ENCODE assay signal across 8 cellular contexts in the genomic region with DNA sequence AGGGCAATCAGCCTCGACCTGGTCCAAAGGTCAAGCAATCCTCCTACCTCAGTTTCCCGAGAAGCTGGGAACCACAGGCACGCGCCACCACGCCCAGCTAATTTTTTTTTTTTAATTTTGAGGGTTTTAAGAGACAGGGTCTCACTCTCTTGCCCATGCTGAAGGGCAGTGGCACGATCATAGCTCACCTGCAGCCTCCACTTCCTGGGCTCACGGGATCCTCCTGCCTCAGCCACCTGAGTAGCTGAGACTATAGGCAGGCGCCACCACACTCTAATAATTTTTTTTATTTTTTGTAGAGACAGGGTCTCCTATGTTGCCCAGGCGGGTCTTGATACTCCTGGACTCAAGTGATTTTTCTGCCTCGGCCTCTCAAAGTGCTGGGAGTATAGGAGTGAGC. TPM values are rescaled to one million over a fixed set of nuclear protein-coding genes. Genes with fewer than 3 reads are reported as not detected.
DNase-seq lines count a peak whose midpoint lies in the region; ATAC-seq, FAIRE-seq and TF ChIP-seq lines count a peak whose summit lies in the region.

No MANE protein-coding gene starts in this region.

- ATAC-seq in HepG2, result no peak
- no peak for ATAC-seq in HG03135 (IDR thresholded peaks at IDR 0.05; ENCODE audit: unreplicated experiment)
- ATAC-seq in GM21737 (IDR thresholded peaks at IDR 0.05; ENCODE audit: unreplicated experiment), result no peak
- no peak for ATAC-seq in HG03095 (IDR thresholded peaks at IDR 0.05; ENCODE audit: unreplicated experiment)

- no peak overlapping the region for H3K27ac ChIP-seq in HepG2 (ENCODE audit: extremely low read length, insufficient read depth, low read length)
- no peak overlapping the region for H3K27ac ChIP-seq in suprapubic skin

- H3K27me3 ChIP-seq in HepG2 (ENCODE audit: control insufficient read depth in 1 of 2, insufficient read depth in 2 of 2, low read length in 2 of 2), result no peaks in the 10 kb centered on the region
- H3K27me3 ChIP-seq in suprapubic skin, result no peaks in the 10 kb centered on the region

- H3K79me2 ChIP-seq in HepG2 (ENCODE audit: insufficient read depth, low read length), result peaks cover 66% of the 10 kb centered on the region

- no peaks in the 10 kb centered on the region for H3K27me3 Mint-ChIP-seq in activated naive CD4-positive, alpha-beta T cell treated with anti-CD3 and anti-CD28 coated beads for 36 hours (ENCODE audit: low read depth)
- no peaks in the 10 kb centered on the region for H3K27me3 Mint-ChIP-seq in activated naive CD8-positive, alpha-beta T cell treated with anti-CD3 and anti-CD28 coated beads for 36 hours

- no peak for TF ChIP-seq RAD21 in HepG2 (CRISPR knock-in tag; IDR thresholded peaks at IDR 0.05)

- CTCF ChIA-PET in activated naive CD4-positive, alpha-beta T cell treated with anti-CD3 and anti-CD28 coated beads for 36 hours (lab: Charles Lee), result interaction anchor here (0.7 to 1.9 kb wide), 7 partner anchors 8 to 345 kb away, joined by 3 to 15 read pairs (median 4); a partner anchor contains a TSS
- CTCF ChIA-PET in HepG2 (lab: Yijun Ruan, JAX; ENCODE audit: low intra/inter-chr PET ratio, low total read pairs), result no interaction called here

- WGBS in HepG2 (ENCODE audit: low lambda C conversion rate), result 30% methylated on average over 10 of the region's 10 CpGs
- WGBS in suprapubic skin, result 93% methylated on average over 10 of the region's 10 CpGs

- H3K4me2 ChIP-seq in HepG2 (ENCODE audit: low read depth, low read length), result peak overlapping the region; percentile 83

- no peak for DNase-seq in activated naive CD4-positive, alpha-beta T cell treated with anti-CD3 and anti-CD28 coated beads for 36 hours
- no peak for DNase-seq in activated naive CD4-positive, alpha-beta T cell treated with anti-CD3 and anti-CD28 coated beads, Interleukin-2, amount 50 U/mL, for 16 hours
- DNase-seq in activated naive CD8-positive, alpha-beta T cell treated with anti-CD3 and anti-CD28 coated beads for 36 hours, result no peak
- DNase-seq in HepG2 (ENCODE audit: low spot score) (no peak), suprapubic skin (ENCODE audit: low spot score in 2 of 2) (peak in 1 of 2 donors; percentile 49)

- in situ Hi-C loops in HepG2 (cut with HindIII; ENCODE audit: extremely low pct_ligation_motif_present, low pct_unique_long_range_greater_than_20kb), result no loop called here

- H2AFZ ChIP-seq in HepG2 (ENCODE audit: low read length), result no peak overlapping the region

- peaks cover 32% of the 10 kb centered on the region for H3K4me1 Mint-ChIP-seq in activated naive CD4-positive, alpha-beta T cell treated with anti-CD3 and anti-CD28 coated beads for 36 hours (ENCODE audit: low read depth)
- peaks cover 26% of the 10 kb centered on the region for H3K4me1 Mint-ChIP-seq in activated naive CD8-positive, alpha-beta T cell treated with anti-CD3 and anti-CD28 coated beads for 36 hours

- peak overlapping the region; percentile 97 to 99 (median 99) for H3K4me3 ChIP-seq in HepG2 (replicated peaks in 1 of 3; ENCODE audit: insufficient read depth in 1 of 3, low read depth in 2 of 3, low read length in 3 of 3)
- peak overlapping the region; percentile 78 for H3K4me3 ChIP-seq in suprapubic skin

- H3K36me3 ChIP-seq in HepG2 (replicated peaks in 1 of 2; ENCODE audit: control insufficient read depth in 1 of 2, insufficient read depth in 2 of 2, low read length in 2 of 2), result no peaks in the 10 kb centered on the region
- no peaks in the 10 kb centered on the region for H3K36me3 ChIP-seq in suprapubic skin

- TF ChIP-seq EP300 in HepG2 (IDR thresholded peaks at IDR 0.05; ENCODE audit: low read depth in 2 of 2, low read length in 2 of 2), result no peak
- no peak for TF ChIP-seq EP300 in HepG2 (CRISPR knock-in tag; IDR thresholded peaks at IDR 0.05; ENCODE audit: borderline replicate concordance)
- TF ChIP-seq EP300 in suprapubic skin (IDR thresholded peaks at IDR 0.05), result no peak

- intact Hi-C loops in activated naive CD4-positive, alpha-beta T cell treated with anti-CD3 and anti-CD28 coated beads for 36 hours (cut with micrococcal nuclease), result loop anchor here (5.0 kb wide), 1 partner anchor 468 kb away; a partner anchor contains a TSS
- intact Hi-C loops in HepG2 (cut with micrococcal nuclease; ENCODE audit: unreplicated experiment), result no loop called here

- FAIRE-seq in HepG2 (lab: Jason Lieb, UNC), result no peak

- peak overlapping the region; percentile 96 for H3K9ac ChIP-seq in HepG2 (ENCODE audit: insufficient read depth, low read depth, low read length)

- H3K27ac Mint-ChIP-seq in activated naive CD4-positive, alpha-beta T cell treated with anti-CD3 and anti-CD28 coated beads for 36 hours, result no peak overlapping the region
- no peak overlapping the region for H3K27ac Mint-ChIP-seq in activated naive CD8-positive, alpha-beta T cell treated with anti-CD3 and anti-CD28 coated beads for 36 hours

- TF ChIP-seq POLR2A in HepG2 (IDR thresholded peaks at IDR 0.05; ENCODE audit: insufficient read depth in 1 of 2, low read depth in 2 of 2, low read length in 2 of 2), result no peak
- TF ChIP-seq POLR2A in suprapubic skin (IDR thresholded peaks at IDR 0.05), result no peak

- no peak for TF ChIP-seq CTCF in HepG2 (CRISPR knock-in tag; IDR thresholded peaks at IDR 0.05)
- no peak for TF ChIP-seq CTCF in suprapubic skin (IDR thresholded peaks at IDR 0.05)

- H3K4me1 ChIP-seq in HepG2 (ENCODE audit: insufficient read depth, low read length), result peaks cover 20% of the 10 kb centered on the region
- peaks cover 26% of the 10 kb centered on the region for H3K4me1 ChIP-seq in suprapubic skin

- no TSS peak for BruUV-seq in HepG2 (replicated peaks; lab: Mats Ljungman, UMichigan)

- peak overlapping the region; percentile 93 for H3K4me3 Mint-ChIP-seq in activated naive CD4-positive, alpha-beta T cell treated with anti-CD3 and anti-CD28 coated beads for 36 hours
- peak overlapping the region; percentile 92 for H3K4me3 Mint-ChIP-seq in activated naive CD8-positive, alpha-beta T cell treated with anti-CD3 and anti-CD28 coated beads for 36 hours

- H3K9me3 ChIP-seq in HepG2 (ENCODE audit: low read length) (no peaks in the 10 kb centered on the region), suprapubic skin (no peaks in the 10 kb centered on the region)

- H4K20me1 ChIP-seq in HepG2 (ENCODE audit: insufficient read depth, low read length), result peaks cover 22% of the 10 kb centered on the region

- POLR2A ChIA-PET in HepG2 (lab: Yijun Ruan, JAX), result interaction anchor here (1.0 to 3.1 kb wide), 7 partner anchors 8 to 107 kb away, joined by 3 to 17 read pairs (median 10); a partner anchor contains a TSS

- H3K9me3 Mint-ChIP-seq in activated naive CD4-positive, alpha-beta T cell treated with anti-CD3 and anti-CD28 coated beads for 36 hours, result no peaks in the 10 kb centered on the region
- H3K9me3 Mint-ChIP-seq in activated naive CD8-positive, alpha-beta T cell treated with anti-CD3 and anti-CD28 coated beads for 36 hours, result no peaks in the 10 kb centered on the region

- H3K36me3 Mint-ChIP-seq in activated naive CD4-positive, alpha-beta T cell treated with anti-CD3 and anti-CD28 coated beads for 36 hours (ENCODE audit: low read depth), result peaks cover 2% of the 10 kb centered on the region
- H3K36me3 Mint-ChIP-seq in activated naive CD8-positive, alpha-beta T cell treated with anti-CD3 and anti-CD28 coated beads for 36 hours, result peaks cover 16% of the 10 kb centered on the region

RNA-seq across cellular contexts. Expression of a gene that starts 1.6 kb away (rescaled TPM):
- total RNA-seq in activated naive CD4-positive, alpha-beta T cell treated with anti-CD3 and anti-CD28 coated beads for 36 hours, result 10 to 100 TPM; 53.4 to 54.6 TPM
- 10 to 100 TPM; 43.6 to 50.0 TPM for total RNA-seq in activated naive CD8-positive, alpha-beta T cell treated with anti-CD3 and anti-CD28 coated beads for 36 hours
- total RNA-seq in HepG2 (2016; rRNA removed; fragmentation: Illumina TruSeq; extraction: Trizol) (32.7 and 37.5 TPM in 2 replicates), suprapubic skin (10 to 100 TPM; 19.2 to 37.3 (median 23.2) TPM)
- 42.0 and 51.6 TPM in 2 replicates for total RNA-seq in HepG2 (2016; cell fraction: cytosol; rRNA removed; fragmentation: Illumina TruSeq; extraction: Trizol; ENCODE audit: low read depth)
- total RNA-seq in HepG2 (2016; cell fraction: insoluble cytoplasmic fraction; rRNA removed; fragmentation: Illumina TruSeq; extraction: Trizol), result 35.9 and 36.2 TPM in 2 replicates
- 21.0 and 23.4 TPM in 2 replicates for total RNA-seq in HepG2 (2016; cell fraction: membrane; rRNA removed; fragmentation: Illumina TruSeq; extraction: Trizol)
- total RNA-seq in HepG2 (2016; cell fraction: nucleus; rRNA removed; fragmentation: Illumina TruSeq; extraction: Trizol), result 45.6 and 50.9 TPM in 2 replicates
- 14.0 and 18.9 TPM in 2 replicates for polyA plus RNA-seq in HepG2 (2011; rRNA removed)
- 9.7 and 11.8 TPM in 2 replicates for polyA plus RNA-seq in HepG2 (2011; cell fraction: cytosol; rRNA removed)
- 17.7 and 22.7 TPM in 2 replicates for polyA plus RNA-seq in HepG2 (2011; cell fraction: nucleus; rRNA removed)
- polyA plus RNA-seq in HepG2 (2012), result 22.9 and 28.6 TPM in 2 replicates
- polyA plus RNA-seq in HepG2 (2016; cell fraction: cytosol; fragmentation: Illumina TruSeq; extraction: Trizol; ENCODE audit: low read depth), result 8.5 and 9.2 TPM in 2 replicates
- polyA plus RNA-seq in HepG2 (2016; cell fraction: insoluble cytoplasmic fraction; fragmentation: Illumina TruSeq; extraction: Trizol; ENCODE audit: low read depth), result 38.8 and 40.5 TPM in 2 replicates
- 13.0 and 17.3 TPM in 2 replicates for polyA plus RNA-seq in HepG2 (2016; cell fraction: membrane; fragmentation: Illumina TruSeq; extraction: Trizol; ENCODE audit: low read depth)
- polyA plus RNA-seq in HepG2 (2016; cell fraction: nucleus; fragmentation: Illumina TruSeq; extraction: Trizol; ENCODE audit: insufficient read depth, low read depth), result 55.9 and 65.1 TPM in 2 replicates
- polyA minus RNA-seq in HepG2 (2011; rRNA and poly(A)+ RNA removed; ENCODE audit: low replicate concordance), result 7.7 and 16.1 TPM in 2 replicates
- 13.8 and 16.4 TPM in 2 replicates for polyA minus RNA-seq in HepG2 (2011; cell fraction: cytosol; rRNA and poly(A)+ RNA removed)
- polyA minus RNA-seq in HepG2 (2011; cell fraction: nucleus; rRNA and poly(A)+ RNA removed), result 46.1 and 49.6 TPM in 2 replicates

RNA-seq across cellular contexts. Expression of a gene that starts 17.5 kb away (rescaled TPM):
- 10 to 100 TPM; 13.4 to 15.1 TPM for total RNA-seq in activated naive CD4-positive, alpha-beta T cell treated with anti-CD3 and anti-CD28 coated beads for 36 hours
- total RNA-seq in activated naive CD8-positive, alpha-beta T cell treated with anti-CD3 and anti-CD28 coated beads for 36 hours, result 10 to 100 TPM; 16.7 to 18.2 TPM
- total RNA-seq in HepG2 (2016; rRNA removed; fragmentation: Illumina TruSeq; extraction: Trizol), result 19.4 and 20.1 TPM in 2 replicates
- total RNA-seq in HepG2 (2016; cell fraction: cytosol; rRNA removed; fragmentation: Illumina TruSeq; extraction: Trizol; ENCODE audit: low read depth), result 8.2 and 16.0 TPM in 2 replicates
- total RNA-seq in HepG2 (2016; cell fraction: insoluble cytoplasmic fraction; rRNA removed; fragmentation: Illumina TruSeq; extraction: Trizol), result 19.4 and 20.5 TPM in 2 replicates
- 13.5 and 15.4 TPM in 2 replicates for total RNA-seq in HepG2 (2016; cell fraction: membrane; rRNA removed; fragmentation: Illumina TruSeq; extraction: Trizol)
- 18.2 and 22.1 TPM in 2 replicates for total RNA-seq in HepG2 (2016; cell fraction: nucleus; rRNA removed; fragmentation: Illumina TruSeq; extraction: Trizol)
- 8.3 and 8.6 TPM in 2 replicates for polyA plus RNA-seq in HepG2 (2011; rRNA removed)
- polyA plus RNA-seq in HepG2 (2011; cell fraction: cytosol; rRNA removed), result 5.6 and 7.0 TPM in 2 replicates
- polyA plus RNA-seq in HepG2 (2011; cell fraction: nucleus; rRNA removed), result 16.4 and 16.8 TPM in 2 replicates
- 7.4 and 8.5 TPM in 2 replicates for polyA plus RNA-seq in HepG2 (2012)
- 3.3 and 3.4 TPM in 2 replicates for polyA plus RNA-seq in HepG2 (2016; cell fraction: cytosol; fragmentation: Illumina TruSeq; extraction: Trizol; ENCODE audit: low read depth)
- polyA plus RNA-seq in HepG2 (2016; cell fraction: insoluble cytoplasmic fraction; fragmentation: Illumina TruSeq; extraction: Trizol; ENCODE audit: low read depth), result 20.8 and 23.3 TPM in 2 replicates
- 8.4 and 8.7 TPM in 2 replicates for polyA plus RNA-seq in HepG2 (2016; cell fraction: membrane; fragmentation: Illumina TruSeq; extraction: Trizol; ENCODE audit: low read depth)
- polyA plus RNA-seq in HepG2 (2016; cell fraction: nucleus; fragmentation: Illumina TruSeq; extraction: Trizol; ENCODE audit: insufficient read depth, low read depth), result 21.0 and 22.3 TPM in 2 replicates
- 14.6 and 34.4 TPM in 2 replicates for polyA minus RNA-seq in HepG2 (2011; rRNA and poly(A)+ RNA removed; ENCODE audit: low replicate concordance)
- polyA minus RNA-seq in HepG2 (2011; cell fraction: cytosol; rRNA and poly(A)+ RNA removed), result 5.1 and 5.7 TPM in 2 replicates
- polyA minus RNA-seq in HepG2 (2011; cell fraction: nucleus; rRNA and poly(A)+ RNA removed), result 20.9 and 25.0 TPM in 2 replicates
- total RNA-seq in suprapubic skin, result 10 to 100 TPM; 13.9 to 29.0 (median 15.8) TPM
